ENCODE assay signal across 1 cellular context in the genomic region with DNA sequence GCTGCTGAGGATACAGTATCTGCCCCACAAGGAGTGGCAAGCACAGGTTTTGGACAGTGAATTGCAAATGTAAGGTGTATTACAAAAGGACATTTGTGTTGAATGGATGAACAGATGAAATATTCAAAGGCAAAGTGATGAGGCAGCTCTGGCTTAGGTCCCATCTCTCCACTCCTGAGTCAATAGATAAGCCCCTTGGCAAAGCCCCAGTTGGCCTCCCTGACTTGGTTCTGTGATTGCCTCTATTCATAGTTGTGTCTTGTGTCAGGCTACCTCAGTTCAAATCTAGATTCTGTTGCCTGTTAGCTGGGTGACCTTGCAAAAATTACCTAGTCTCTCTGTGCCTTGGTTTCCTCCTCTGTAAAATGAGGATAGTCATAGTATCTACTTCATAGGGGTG.
TF ChIP-seq lines count a peak whose summit lies in the region.

No MANE protein-coding gene starts in this region.

TF ChIP-seq in HepG2, 621 proteins besides CTCF, POLR2A, EP300 and RAD21:
- TF ChIP-seq ZBTB7A (CRISPR knock-in tag; IDR thresholded peaks at IDR 0.05) (no peak), PRPF4 (IDR thresholded peaks at IDR 0.05; ENCODE audit: low read depth, low read length, poor library complexity, severe bottlenecking) (no peak), IKZF1 (IDR thresholded peaks at IDR 0.05) (no peak), CHD2 (IDR thresholded peaks at IDR 0.05; ENCODE audit: low read depth, low read length) (no peak), SRF (IDR thresholded peaks at IDR 0.05; ENCODE audit: low read depth, low read length) (no peak), JDP2 (CRISPR knock-in tag; IDR thresholded peaks at IDR 0.05; ENCODE audit: borderline replicate concordance) (no peak), ZSCAN21 (CRISPR knock-in tag; IDR thresholded peaks at IDR 0.05; ENCODE audit: borderline replicate concordance) (no peak)
TF ChIP-seq in HepG2: peak in this region for 0.
